In the genomic region with DNA sequence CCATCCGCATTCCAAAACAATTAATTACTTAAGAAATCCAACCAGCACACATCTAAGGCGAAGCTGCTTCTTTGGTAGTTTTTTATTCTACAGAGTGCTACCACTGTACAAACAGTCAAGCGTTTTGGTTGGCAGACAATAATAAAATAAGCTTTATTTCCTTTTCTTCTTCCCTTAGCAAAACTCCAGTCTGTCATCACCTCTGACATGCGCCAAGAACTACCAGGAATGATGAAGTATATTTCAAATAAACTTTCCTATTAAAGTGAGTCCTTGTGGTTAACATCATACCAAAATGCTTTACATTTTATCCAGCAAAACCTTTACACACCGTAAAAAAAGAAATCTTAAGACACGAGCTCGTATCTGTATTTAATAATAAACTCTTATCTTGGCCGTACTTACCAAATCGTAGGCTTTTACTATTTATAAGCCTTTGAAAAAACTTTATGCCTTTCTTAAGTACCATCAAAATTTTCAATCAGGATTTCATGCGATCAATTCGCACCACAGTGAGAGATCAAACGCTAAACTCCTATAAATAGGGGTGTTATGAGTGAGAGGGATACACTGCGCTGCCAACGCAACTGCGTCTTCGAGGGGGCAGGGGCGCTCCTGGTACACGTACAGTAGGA, we compare ENCODE assay signal across 8 cellular contexts. TPM values are rescaled to one million over a fixed set of nuclear protein-coding genes. Genes with fewer than 3 reads are reported as not detected.
DNase-seq lines count a peak whose midpoint lies in the region; ATAC-seq and TF ChIP-seq lines count a peak whose summit lies in the region.

No MANE protein-coding gene starts in this region.

- H3K27ac ChIP-seq in gastroesophageal sphincter (peak overlapping the region; percentile 85 to 100 (median 98)), prostate gland (peak overlapping the region; percentile 95 to 99)

- no peak for TF ChIP-seq POLR2A in gastroesophageal sphincter (IDR thresholded peaks at IDR 0.05)
- TF ChIP-seq POLR2A in prostate gland (IDR thresholded peaks at IDR 0.05): no peak

- ATAC-seq in GM21825 (IDR thresholded peaks at IDR 0.05; ENCODE audit: unreplicated experiment) (peak; percentile 27), activated B cell treated with CpG ODN at 0.5 μM for 24 hours (ENCODE audit: low read depth) (no peak), gastroesophageal sphincter (no peak)

- TF ChIP-seq CTCF in AG04449 (IDR thresholded peaks at IDR 0.05; ENCODE audit: insufficient read depth, low read length, missing control alignments) (no peak), activated B cell treated with CpG ODN at 0.5 μM for 24 hours (IDR thresholded peaks at IDR 0.05) (no peak), gastroesophageal sphincter (IDR thresholded peaks at IDR 0.05) (no peak), prostate gland (IDR thresholded peaks at IDR 0.05) (no peak)

- H3K27ac Mint-ChIP-seq in activated B cell treated with CpG ODN at 0.5 μM for 24 hours: peak overlapping the region; percentile 82

- CTCF ChIA-PET in AG04449 (lab: Yijun Ruan, JAX): interaction anchor here (0.7 to 3.4 kb wide), 21 partner anchors 10 to 459 kb away, joined by 3 to 35 read pairs (median 4); no protein-coding TSS in a partner anchor
- CTCF ChIA-PET in activated B cell treated with CpG ODN at 0.5 μM for 24 hours (lab: Charles Lee): interaction anchor here (0.9 to 3.8 kb wide), 13 partner anchors 10 to 836 kb away, joined by 3 to 20 read pairs (median 5); no protein-coding TSS in a partner anchor

- intact Hi-C loops in activated B cell treated with CpG ODN at 0.5 μM for 24 hours (cut with micrococcal nuclease): loop anchor here (1.0 to 10.0 kb wide), 12 partner anchors 61 to 1399 kb away; a partner anchor contains a TSS
- intact Hi-C loops in prostate gland (cut with DNase I): loop anchor here (2.0 to 10.0 kb wide), 3 partner anchors 91 to 221 kb away; no protein-coding TSS in a partner anchor

- H3K36me3 ChIP-seq in gastroesophageal sphincter: no peaks in the 10 kb centered on the region
- no peaks in the 10 kb centered on the region for H3K36me3 ChIP-seq in prostate gland

- no peaks in the 10 kb centered on the region for H3K9me3 Mint-ChIP-seq in activated B cell treated with CpG ODN at 0.5 μM for 24 hours

- peaks cover 6% of the 10 kb centered on the region for H3K36me3 Mint-ChIP-seq in activated B cell treated with CpG ODN at 0.5 μM for 24 hours (ENCODE audit: low read depth)

- no peaks in the 10 kb centered on the region for H3K9me3 ChIP-seq in gastroesophageal sphincter
- H3K9me3 ChIP-seq in prostate gland: no peaks in the 10 kb centered on the region

- 8% methylated on average over 12 to 18 of the region's 18 CpGs for WGBS in gastroesophageal sphincter (ENCODE audit: low coverage in 1 of 2), 2 donors
- WGBS in prostate gland: 7% methylated on average over 18 of the region's 18 CpGs

- POLR2A ChIA-PET in AG04449 (lab: Yijun Ruan, JAX): interaction anchor here (0.6 to 2.9 kb wide), 2 partner anchors 28 to 375 kb away, joined by 3 to 19 read pairs; a partner anchor contains a TSS
- POLR2A ChIA-PET in activated B cell treated with CpG ODN at 0.5 μM for 24 hours (lab: Charles Lee): interaction anchor here (0.7 to 3.7 kb wide), 5 partner anchors 60 to 1179 kb away, joined by 3 to 28 read pairs (median 3); a partner anchor contains a TSS

- H3K4me3 ChIP-seq in AG04449 (ENCODE audit: low read depth, low read length) (peak overlapping the region; percentile 86), gastroesophageal sphincter (peak overlapping the region; percentile 75 to 98), prostate gland (peak overlapping the region; percentile 87 to 99)

- H3K4me1 ChIP-seq in gastroesophageal sphincter (peaks cover 0 to 71% (median 5%) of the 10 kb centered on the region in 3 donors), prostate gland (replicated peaks) (no peaks in the 10 kb centered on the region)

- H3K4me1 Mint-ChIP-seq in activated B cell treated with CpG ODN at 0.5 μM for 24 hours: peaks cover 46% of the 10 kb centered on the region

- H3K27me3 ChIP-seq in gastroesophageal sphincter: no peaks in the 10 kb centered on the region
- H3K27me3 ChIP-seq in prostate gland (replicated peaks; ENCODE audit: insufficient read depth): no peaks in the 10 kb centered on the region

- H3K4me3 Mint-ChIP-seq in activated B cell treated with CpG ODN at 0.5 μM for 24 hours: peak overlapping the region; percentile 87

- no peak for TF ChIP-seq EP300 in gastroesophageal sphincter (IDR thresholded peaks at IDR 0.05)

- H3K27me3 Mint-ChIP-seq in activated B cell treated with CpG ODN at 0.5 μM for 24 hours: peaks cover 4% of the 10 kb centered on the region

- DNase-seq in AG04449 (ENCODE audit: low read depth, low spot score) (no peak), activated B cell treated with CpG ODN at 0.5 μM for 24 hours (no peak), prostate gland (ENCODE audit: low spot score) (no peak), T1000 (lab: John Stamatoyannopoulos, UW) (no peak), NCI-H2171 treated with DMSO at 0.1 percent for 48 hours (lab: John Stamatoyannopoulos, UW) (no peak)
- no peak for DNase-seq in NK-92 treated with Interleukin-12 subunit alpha and Interleukin-12 subunit beta, amount 100 ng/mL, for 24 hours (lab: John Stamatoyannopoulos, UW)

RNA-seq across cellular contexts. Expression of a gene that starts 1.2 kb away (rescaled TPM):
- total RNA-seq in activated B cell treated with CpG ODN at 0.5 μM for 24 hours (40.0 and 43.2 TPM in 2 replicates), gastroesophageal sphincter (100 to 1,000 TPM; 206 to 329 (median 253) TPM), prostate gland (10 to 100 TPM; 70.9 to 88.7 TPM)
